ENCODE assay signal across 1 cellular context in the genomic region with DNA sequence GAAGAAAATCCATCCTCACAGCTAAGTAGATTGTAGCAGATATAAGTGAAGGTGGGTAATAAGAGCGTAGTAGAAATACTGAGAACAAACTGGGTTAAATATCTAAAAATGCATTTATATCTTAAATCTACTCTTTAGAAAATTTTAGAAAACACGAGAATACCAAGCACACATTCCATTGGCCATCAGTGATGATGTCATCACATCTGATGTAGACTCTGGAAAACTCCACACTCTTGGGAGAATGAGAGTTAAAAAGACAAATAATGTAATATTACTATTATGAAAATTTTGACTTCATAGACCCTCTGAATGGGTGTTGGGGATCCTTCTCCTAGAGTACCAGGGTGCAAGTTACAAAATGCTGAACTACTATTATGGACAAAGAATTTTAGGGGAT.
TF ChIP-seq lines count a peak whose summit lies in the region.

No MANE protein-coding gene starts in this region.

TF ChIP-seq in GM12878, 131 proteins besides CTCF, POLR2A, EP300 and RAD21:
- TF ChIP-seq, protein P1, sequence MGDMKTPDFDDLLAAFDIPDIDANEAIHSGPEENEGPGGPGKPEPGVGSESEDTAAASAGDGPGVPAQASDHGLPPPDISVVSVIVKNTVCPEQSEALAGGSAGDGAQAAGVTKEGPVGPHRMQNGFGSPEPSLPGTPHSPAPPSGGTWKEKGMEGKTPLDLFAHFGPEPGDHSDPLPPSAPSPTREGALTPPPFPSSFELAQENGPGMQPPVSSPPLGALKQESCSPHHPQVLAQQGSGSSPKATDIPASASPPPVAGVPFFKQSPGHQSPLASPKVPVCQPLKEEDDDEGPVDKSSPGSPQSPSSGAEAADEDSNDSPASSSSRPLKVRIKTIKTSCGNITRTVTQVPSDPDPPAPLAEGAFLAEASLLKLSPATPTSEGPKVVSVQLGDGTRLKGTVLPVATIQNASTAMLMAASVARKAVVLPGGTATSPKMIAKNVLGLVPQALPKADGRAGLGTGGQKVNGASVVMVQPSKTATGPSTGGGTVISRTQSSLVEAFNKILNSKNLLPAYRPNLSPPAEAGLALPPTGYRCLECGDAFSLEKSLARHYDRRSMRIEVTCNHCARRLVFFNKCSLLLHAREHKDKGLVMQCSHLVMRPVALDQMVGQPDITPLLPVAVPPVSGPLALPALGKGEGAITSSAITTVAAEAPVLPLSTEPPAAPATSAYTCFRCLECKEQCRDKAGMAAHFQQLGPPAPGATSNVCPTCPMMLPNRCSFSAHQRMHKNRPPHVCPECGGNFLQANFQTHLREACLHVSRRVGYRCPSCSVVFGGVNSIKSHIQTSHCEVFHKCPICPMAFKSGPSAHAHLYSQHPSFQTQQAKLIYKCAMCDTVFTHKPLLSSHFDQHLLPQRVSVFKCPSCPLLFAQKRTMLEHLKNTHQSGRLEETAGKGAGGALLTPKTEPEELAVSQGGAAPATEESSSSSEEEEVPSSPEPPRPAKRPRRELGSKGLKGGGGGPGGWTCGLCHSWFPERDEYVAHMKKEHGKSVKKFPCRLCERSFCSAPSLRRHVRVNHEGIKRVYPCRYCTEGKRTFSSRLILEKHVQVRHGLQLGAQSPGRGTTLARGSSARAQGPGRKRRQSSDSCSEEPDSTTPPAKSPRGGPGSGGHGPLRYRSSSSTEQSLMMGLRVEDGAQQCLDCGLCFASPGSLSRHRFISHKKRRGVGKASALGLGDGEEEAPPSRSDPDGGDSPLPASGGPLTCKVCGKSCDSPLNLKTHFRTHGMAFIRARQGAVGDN (IDR thresholded peaks at IDR 0.05): 0 out of 2 replicates have a peak, but pooled peaks have one; percentile 13
- TF ChIP-seq RELA (IDR thresholded peaks at IDR 0.05; ENCODE audit: borderline replicate concordance, partially characterized antibody): no peak
- TF ChIP-seq, protein P2, sequence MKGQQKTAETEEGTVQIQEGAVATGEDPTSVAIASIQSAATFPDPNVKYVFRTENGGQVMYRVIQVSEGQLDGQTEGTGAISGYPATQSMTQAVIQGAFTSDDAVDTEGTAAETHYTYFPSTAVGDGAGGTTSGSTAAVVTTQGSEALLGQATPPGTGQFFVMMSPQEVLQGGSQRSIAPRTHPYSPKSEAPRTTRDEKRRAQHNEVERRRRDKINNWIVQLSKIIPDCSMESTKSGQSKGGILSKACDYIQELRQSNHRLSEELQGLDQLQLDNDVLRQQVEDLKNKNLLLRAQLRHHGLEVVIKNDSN (IDR thresholded peaks at IDR 0.05; ENCODE audit: borderline replicate concordance, extremely low read length, insufficient read depth, low read depth, low read length): no peak
- TF ChIP-seq ATF7 (IDR thresholded peaks at IDR 0.05; ENCODE audit: low read depth): peak; percentile 82
